ENCODE assay signal across 24 cellular contexts in the genomic region with DNA sequence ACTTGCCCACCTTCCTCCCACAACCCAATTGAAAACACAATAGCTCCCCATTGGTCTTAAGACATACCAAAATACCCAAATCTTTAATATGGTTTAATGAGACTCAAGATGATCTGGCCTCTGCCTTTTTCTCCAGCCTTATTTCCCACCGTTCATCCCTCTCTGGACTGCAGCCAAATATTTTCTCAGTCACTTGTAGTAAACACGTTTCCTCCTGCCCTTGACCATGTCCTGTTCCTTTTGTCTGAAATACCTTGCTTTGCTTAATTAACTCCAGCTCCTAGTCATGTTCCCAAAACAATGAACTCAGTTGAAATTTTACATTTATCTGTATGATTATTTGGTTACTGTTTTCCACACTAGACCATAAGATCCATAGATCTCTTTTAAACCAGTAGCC. TPM values are rescaled to one million over a fixed set of nuclear protein-coding genes. Genes with fewer than 3 reads are reported as not detected.
A peak's percentile ranks its signal among the peaks of the same experiment; 100 is the strongest.
DNase-seq lines count a peak whose midpoint lies in the region; TF ChIP-seq lines count a peak whose summit lies in the region.
"Had no signal": no experiment of that assay in that cellular context is flagged by ENCODE, and none has a peak within 500 bp of the region (broad histone marks: within the 10 kb centered on the region; RNA-seq: fewer than 3 reads in every experiment).

No MANE protein-coding gene starts in this region.

- 0 to 2% methylated on average over 2 of the region's 2 CpGs for WGBS in esophagus squamous epithelium, 2 donors

- no peak for TF ChIP-seq CTCF in retinal pigment epithelial cell (conservative IDR thresholded peaks at IDR 0.05; ENCODE audit: low read depth, low read length)
- TF ChIP-seq CTCF in CD14-positive monocyte (IDR thresholded peaks at IDR 0.05), result no peak
- TF ChIP-seq CTCF in esophagus squamous epithelium (IDR thresholded peaks at IDR 0.05), result no peak

- H3K4me1 Mint-ChIP-seq in CD14-positive monocyte, result no peaks in the 10 kb centered on the region
- H3K4me1 Mint-ChIP-seq: activated CD4-positive, alpha-beta T cell treated with anti-CD3 and anti-CD28 coated beads, Interleukin-2, amount 10 ng/mL, durations not matched to agents 7 days and 5 days; central memory CD8-positive, alpha-beta T cell had no signal

- no peak overlapping the region for H3K27ac Mint-ChIP-seq in CD14-positive monocyte
- H3K27ac Mint-ChIP-seq: activated CD4-positive, alpha-beta T cell treated with anti-CD3 and anti-CD28 coated beads, Interleukin-2, amount 10 ng/mL, durations not matched to agents 7 days and 5 days; natural killer cell treated with Interleukin-12 subunit alpha and Interleukin-12 subunit beta and Interleukin-15 and Interleukin-18, amount 100 ng/mL, for 72 hours had no signal

- no peak overlapping the region for H3K4me3 ChIP-seq in retinal pigment epithelial cell (ENCODE audit: low read length)
- H3K4me3 ChIP-seq in esophagus squamous epithelium, result no peak overlapping the region
- H3K4me3 ChIP-seq: A549, HAP-1 had no signal

- no peaks in the 10 kb centered on the region for H3K9me3 ChIP-seq in esophagus squamous epithelium
- H3K9me3 ChIP-seq: A549, HAP-1 had no signal

- no peaks in the 10 kb centered on the region for H3K27me3 ChIP-seq in esophagus squamous epithelium
- H3K27me3 ChIP-seq: foreskin keratinocyte had no signal

- H3K4me1 ChIP-seq in esophagus squamous epithelium, result no peaks in the 10 kb centered on the region
- H3K4me1 ChIP-seq: A549, foreskin keratinocyte, HAP-1 had no signal

- DNase-seq in NCI-H1105 treated with DMSO at 0.1 percent for 48 hours (lab: John Stamatoyannopoulos, UW), result peak; percentile 10
- no peak for DNase-seq in NCI-H1105 (lab: John Stamatoyannopoulos, UW)
- DNase-seq in amniotic epithelial cell (ENCODE audit: low read depth), result peak; percentile 32
- DNase-seq in fibroblast of peridontal ligament (ENCODE audit: extremely low read depth), result peak; percentile 4
- DNase-seq in retinal pigment epithelial cell (ENCODE audit: low read depth), result peak; percentile 15
- DNase-seq in CD14-positive monocyte (ENCODE audit: low spot score), result no peak
- DNase-seq in NCI-H2171 (lab: John Stamatoyannopoulos, UW), result no peak
- DNase-seq in esophagus squamous epithelium (lab: John Stamatoyannopoulos, UW), result no peak
- DNase-seq: activated CD4-positive, alpha-beta T cell treated with anti-CD3 and anti-CD28 coated beads, Interleukin-2, amount 10 ng/mL, durations not matched to agents 7 days and 5 days; activated CD8-positive, alpha-beta memory T cell treated with anti-CD3 and anti-CD28 coated beads, Interleukin-2, amount 50 U/mL, for 4 hours; activated effector memory CD4-positive, alpha-beta T cell treated with Interleukin-2 at 50 U/mL for 16 hours; Calu3; GF-D8; kidney; mesenchymal stem cell; MM.1S; NCI-H2081; NCI-H526; Right ventricle myocardium superior had no signal

- H3K4me3 Mint-ChIP-seq in CD14-positive monocyte, result no peak overlapping the region
- H3K4me3 Mint-ChIP-seq: activated CD4-positive, alpha-beta T cell treated with anti-CD3 and anti-CD28 coated beads, Interleukin-2, amount 10 ng/mL, durations not matched to agents 7 days and 5 days; central memory CD8-positive, alpha-beta T cell; natural killer cell treated with Interleukin-12 subunit alpha and Interleukin-12 subunit beta and Interleukin-15 and Interleukin-18, amount 100 ng/mL, for 72 hours had no signal

- H3K36me3 Mint-ChIP-seq in CD14-positive monocyte, result peaks cover 26 to 36% of the 10 kb centered on the region in 2 donors
- H3K36me3 Mint-ChIP-seq: natural killer cell treated with Interleukin-12 subunit alpha and Interleukin-12 subunit beta and Interleukin-15 and Interleukin-18, amount 100 ng/mL, for 72 hours had no signal

- H3K36me3 ChIP-seq in esophagus squamous epithelium, result peaks cover 8 to 33% (median 9%) of the 10 kb centered on the region in 3 donors
- H3K36me3 ChIP-seq: HAP-1 had no signal

- no peaks in the 10 kb centered on the region for H3K27me3 Mint-ChIP-seq in CD14-positive monocyte (ENCODE audit: low read depth in 3 of 3)
- H3K27me3 Mint-ChIP-seq: activated CD4-positive, alpha-beta T cell treated with anti-CD3 and anti-CD28 coated beads, Interleukin-2, amount 10 ng/mL, durations not matched to agents 7 days and 5 days; central memory CD8-positive, alpha-beta T cell; natural killer cell treated with Interleukin-12 subunit alpha and Interleukin-12 subunit beta and Interleukin-15 and Interleukin-18, amount 100 ng/mL, for 72 hours had no signal

- intact Hi-C loops in CD14-positive monocyte (cut with micrococcal nuclease), result no loop called here
- intact Hi-C loops in esophagus squamous epithelium (cut with DNase I), result no loop called here

- H3K9me3 Mint-ChIP-seq in CD14-positive monocyte, result peaks cover 4 to 9% (median 7%) of the 10 kb centered on the region in 7 donors
- H3K9me3 Mint-ChIP-seq: central memory CD8-positive, alpha-beta T cell; natural killer cell treated with Interleukin-12 subunit alpha and Interleukin-12 subunit beta and Interleukin-15 and Interleukin-18, amount 100 ng/mL, for 72 hours had no signal

- H3K27ac ChIP-seq in esophagus squamous epithelium, result no peak overlapping the region
- H3K27ac ChIP-seq: A549, foreskin keratinocyte had no signal

- TF ChIP-seq POLR2A in esophagus squamous epithelium (IDR thresholded peaks at IDR 0.05), result no peak

RNA-seq across cellular contexts. Expression of a gene that starts 8.4 kb away (rescaled TPM):
- polyA plus RNA-seq in CD14-positive monocyte, result 10 to 100 TPM; 16.2 to 25.0 TPM
- total RNA-seq in esophagus squamous epithelium, result 10 to 100 TPM; 19.5 to 45.4 (median 36.5) TPM

RNA-seq across cellular contexts. Expression of a gene that starts 57.0 kb away (rescaled TPM):
- 10 to 100 TPM; 53.5 to 73.0 TPM for polyA plus RNA-seq in CD14-positive monocyte
- total RNA-seq in esophagus squamous epithelium, result 10 to 100 TPM; 50.3 to 91.2 (median 72.8) TPM

Comparison
In these comparisons a context has a peak if more than half of its experiments do, and no peak if none do; other contexts are left out.
1. DNase-seq: peak in NCI-H1105 treated with DMSO at 0.1 percent for 48 hours (single experiment), amniotic epithelial cell (single experiment), fibroblast of peridontal ligament (single experiment) and retinal pigment epithelial cell (single experiment); none in NCI-H1105 (single experiment), CD14-positive monocyte (single experiment), NCI-H2171 (single experiment) and esophagus squamous epithelium (single experiment).